16 cellular contexts compared by ENCODE assay signal in the genomic region with DNA sequence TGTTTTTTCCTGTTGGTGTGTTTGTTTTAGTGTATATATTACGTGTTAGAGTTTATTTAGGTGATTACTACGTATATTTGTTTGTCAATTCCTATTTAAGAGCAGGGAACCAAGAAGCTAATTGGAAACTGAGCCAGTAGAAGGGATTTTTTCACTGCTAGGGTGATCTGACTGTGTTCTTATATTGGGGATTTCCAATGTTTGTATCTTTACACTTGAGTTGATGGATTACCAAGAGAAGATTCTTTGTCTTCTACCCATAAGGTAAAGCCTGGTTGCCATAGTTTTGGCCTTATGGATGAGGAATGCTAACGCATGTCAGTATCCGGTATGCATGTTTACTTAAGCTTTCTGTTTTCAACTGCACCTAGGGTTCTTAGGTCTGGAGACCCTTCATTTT.
"Had no signal": no experiment of that assay in that cellular context is flagged by ENCODE, and none has a peak within 500 bp of the region (broad histone marks: within the 10 kb centered on the region; RNA-seq: fewer than 3 reads in every experiment).

No MANE protein-coding gene starts in this region.

- H3K36me3 ChIP-seq: breast epithelium, prostate gland, thoracic aorta had no signal

- H3K27me3 ChIP-seq: breast epithelium, right lobe of liver had no signal

- H3K4me3 Mint-ChIP-seq: activated naive CD8-positive, alpha-beta T cell treated with anti-CD3 and anti-CD28 coated beads, Interleukin-2, amount 10 ng/mL, durations not matched to agents 7 days and 5 days; naive thymus-derived CD4-positive, alpha-beta T cell; T-helper 2 cell treated with Interferon-gamma antibody and Interleukin-4, amounts not matched to agents 5 μg/mL and 100 μg/mL, for 36 hours had no signal

- H3K4me3 ChIP-seq: breast epithelium, prostate gland, right lobe of liver, thoracic aorta had no signal

- H3K9me3 Mint-ChIP-seq: T-helper 2 cell treated with Interferon-gamma antibody and Interleukin-4, amounts not matched to agents 5 μg/mL and 100 μg/mL, for 36 hours had no signal

- H3K9me3 ChIP-seq: breast epithelium, prostate gland, right lobe of liver, thoracic aorta had no signal

- H3K4me1 ChIP-seq: prostate gland had no signal

- ATAC-seq: esophagus mucosa; left colon; naive thymus-derived CD4-positive, alpha-beta T cell; right lobe of liver had no signal

- H3K27ac Mint-ChIP-seq: activated naive CD8-positive, alpha-beta T cell treated with anti-CD3 and anti-CD28 coated beads, Interleukin-2, amount 10 ng/mL, durations not matched to agents 7 days and 5 days; naive thymus-derived CD4-positive, alpha-beta T cell; T-helper 2 cell treated with Interferon-gamma antibody and Interleukin-4, amounts not matched to agents 5 μg/mL and 100 μg/mL, for 36 hours had no signal

- H3K27me3 Mint-ChIP-seq: activated naive CD8-positive, alpha-beta T cell treated with anti-CD3 and anti-CD28 coated beads, Interleukin-2, amount 10 ng/mL, durations not matched to agents 7 days and 5 days; naive thymus-derived CD4-positive, alpha-beta T cell had no signal

- DNase-seq: activated CD4-positive, alpha-beta T cell treated with anti-CD3 and anti-CD28 coated beads for 1 hour; activated CD4-positive, alpha-beta T cell treated with anti-CD3 and anti-CD28 coated beads, Interleukin-2, amount 50 U/mL, for 48 hours; activated naive CD8-positive, alpha-beta T cell treated with anti-CD3 and anti-CD28 coated beads, Interleukin-2, amount 10 ng/mL, durations not matched to agents 7 days and 5 days; activated T-cell treated with anti-CD3 and anti-CD28 coated beads, Interleukin-2, amount 50 U/mL, for 48 hours; aorta; left colon; naive thymus-derived CD4-positive, alpha-beta T cell; nucleus accumbens; right lobe of liver; stimulated activated CD4-positive, alpha-beta T cell treated with anti-CD3 and anti-CD28 coated beads, Interleukin-1b, Interleukin-23, amount 100 ng/mL, for 48 hours; stimulated activated naive CD4-positive, alpha-beta T cell treated with Interleukin-2 at 50 U/mL for 16 hours had no signal

- H3K27ac ChIP-seq: prostate gland, right lobe of liver had no signal
